Comparison of ENCODE assay signal across 8 cellular contexts in genomic region chr10:110395350-110396283, GRCh38.
A peak's percentile ranks its signal among the peaks of the same experiment; 100 is the strongest.
DNase-seq lines count a peak whose midpoint lies in the region; ATAC-seq, FAIRE-seq and TF ChIP-seq lines count a peak whose summit lies in the region.

No MANE protein-coding gene starts in this region.

- peak; percentile 99 for DNase-seq in MM.1S
- peak in 4 of 6 donors; percentile 60 to 89 (median 78) for DNase-seq in pancreas
- no peak for DNase-seq in foreskin melanocyte
- DNase-seq in DMS153 treated with DMSO at 0.1 percent for 48 hours (lab: John Stamatoyannopoulos, UW; ENCODE audit: unreplicated experiment): no peak
- no peak for DNase-seq in DMS79 treated with DMSO at 0.1 percent for 48 hours (lab: John Stamatoyannopoulos, UW)

- FAIRE-seq in pancreas (lab: Jason Lieb, UNC): peak; percentile 63

- H3K9ac ChIP-seq in MM.1S (ENCODE audit: low read length) (peak overlapping the region; percentile 79), duodenal mucosa (ENCODE audit: low read depth in 1 of 2, low read length in 2 of 2) (peak overlapping the region in 1 of 2 donors; percentile 26)

- H3K27me3 ChIP-seq in MM.1S (replicated peaks; ENCODE audit: insufficient read depth, low read length) (no peaks in the 10 kb centered on the region), duodenal mucosa (ENCODE audit: control insufficient read depth in 1 of 2, insufficient read depth in 2 of 2, low read length in 2 of 2) (no peaks in the 10 kb centered on the region), pancreas (no peaks in the 10 kb centered on the region)

- H3K4me3 ChIP-seq in MM.1S (ENCODE audit: low read length): peak overlapping the region; percentile 22; the same call in 1 of the 2 replicates
- peak overlapping the region; percentile 6 to 23 for H3K4me3 ChIP-seq in duodenal mucosa (ENCODE audit: low read depth in 1 of 2, low read length in 2 of 2)
- no peak overlapping the region for H3K4me3 ChIP-seq in pancreas

- intact Hi-C loops in pancreas (cut with DNase I): no loop called here

- no peak for TF ChIP-seq POLR2A in GM18505 (IDR thresholded peaks at IDR 0.05; ENCODE audit: borderline replicate concordance, extremely low read depth, insufficient read depth, insufficient read length)

- no peak for TF ChIP-seq CTCF in MM.1S (IDR thresholded peaks at IDR 0.05; ENCODE audit: low read length)
- no peak for TF ChIP-seq CTCF in pancreas (IDR thresholded peaks at IDR 0.05)

- H4K20me1 ChIP-seq in MM.1S (ENCODE audit: insufficient read depth, low read length): no peaks in the 10 kb centered on the region

- H3K4me1 ChIP-seq in MM.1S (ENCODE audit: low read length): peaks cover 42% of the 10 kb centered on the region
- H3K4me1 ChIP-seq in duodenal mucosa (ENCODE audit: control insufficient read depth in 1 of 2, insufficient read depth in 2 of 2, low read length in 2 of 2): peaks cover 51 to 66% of the 10 kb centered on the region in 2 donors
- H3K4me1 ChIP-seq in pancreas: peaks cover 9 to 11% (median 9%) of the 10 kb centered on the region in 3 donors

- H3K79me2 ChIP-seq in MM.1S (ENCODE audit: low read length): no peaks in the 10 kb centered on the region

- peak; percentile 79 for ATAC-seq in GM18505 (IDR thresholded peaks at IDR 0.05; ENCODE audit: unreplicated experiment)
- ATAC-seq in GM21825 (IDR thresholded peaks at IDR 0.05; ENCODE audit: unreplicated experiment): peak; percentile 74
- peak; percentile 84 to 88 (median 86) for ATAC-seq in pancreas

- peak overlapping the region; percentile 61 for H3K4me2 ChIP-seq in MM.1S (ENCODE audit: low read depth, low read length)

- H2AFZ ChIP-seq in MM.1S (ENCODE audit: low read length): no peak overlapping the region

- H3K9me3 ChIP-seq in MM.1S (replicated peaks; ENCODE audit: insufficient read depth, low read length) (no peaks in the 10 kb centered on the region), duodenal mucosa (ENCODE audit: control insufficient read depth in 1 of 2, low read length in 2 of 2) (no peaks in the 10 kb centered on the region), pancreas (no peaks in the 10 kb centered on the region)

- H3K36me3 ChIP-seq in MM.1S (replicated peaks; ENCODE audit: insufficient read depth, low read length) (no peaks in the 10 kb centered on the region), duodenal mucosa (ENCODE audit: control insufficient read depth in 1 of 2, insufficient read depth in 2 of 2, low read length in 2 of 2) (no peaks in the 10 kb centered on the region), pancreas (no peaks in the 10 kb centered on the region)

- H3K27ac ChIP-seq in MM.1S (ENCODE audit: low read length): peak overlapping the region; percentile 96
- H3K27ac ChIP-seq in duodenal mucosa (ENCODE audit: low read depth, low read length): peak overlapping the region; percentile 54
- H3K27ac ChIP-seq in pancreas: peak overlapping the region; percentile 24 to 84 (median 55)

- H3K9me2 ChIP-seq in MM.1S (replicated peaks; ENCODE audit: insufficient read depth, low read length): no peaks in the 10 kb centered on the region

- peaks cover 19% of the 10 kb centered on the region for H3F3A ChIP-seq in MM.1S (ENCODE audit: insufficient read depth, low read length)

- WGBS in pancreas, 2 donors: 37 to 38% methylated on average over 11 of the region's 11 CpGs

Comparison
In these comparisons a context has a peak if more than half of its experiments do, and no peak if none do; other contexts are left out.
1. DNase-seq: peak in MM.1S (single experiment) and pancreas (4 of 6); none in foreskin melanocyte (single experiment), DMS153 treated with DMSO at 0.1 percent for 48 hours (single experiment) and DMS79 treated with DMSO at 0.1 percent for 48 hours (single experiment).
2. H3K4me3 ChIP-seq: peak in MM.1S (single experiment) and duodenal mucosa (2 of 2); none in pancreas (0 of 4).
3. Peak in every context shown above with its lines, with median percentiles within 50 percentile points of each other: ATAC-seq and H3K27ac ChIP-seq.